ENCODE assay signal across 9 cellular contexts in the genomic region with DNA sequence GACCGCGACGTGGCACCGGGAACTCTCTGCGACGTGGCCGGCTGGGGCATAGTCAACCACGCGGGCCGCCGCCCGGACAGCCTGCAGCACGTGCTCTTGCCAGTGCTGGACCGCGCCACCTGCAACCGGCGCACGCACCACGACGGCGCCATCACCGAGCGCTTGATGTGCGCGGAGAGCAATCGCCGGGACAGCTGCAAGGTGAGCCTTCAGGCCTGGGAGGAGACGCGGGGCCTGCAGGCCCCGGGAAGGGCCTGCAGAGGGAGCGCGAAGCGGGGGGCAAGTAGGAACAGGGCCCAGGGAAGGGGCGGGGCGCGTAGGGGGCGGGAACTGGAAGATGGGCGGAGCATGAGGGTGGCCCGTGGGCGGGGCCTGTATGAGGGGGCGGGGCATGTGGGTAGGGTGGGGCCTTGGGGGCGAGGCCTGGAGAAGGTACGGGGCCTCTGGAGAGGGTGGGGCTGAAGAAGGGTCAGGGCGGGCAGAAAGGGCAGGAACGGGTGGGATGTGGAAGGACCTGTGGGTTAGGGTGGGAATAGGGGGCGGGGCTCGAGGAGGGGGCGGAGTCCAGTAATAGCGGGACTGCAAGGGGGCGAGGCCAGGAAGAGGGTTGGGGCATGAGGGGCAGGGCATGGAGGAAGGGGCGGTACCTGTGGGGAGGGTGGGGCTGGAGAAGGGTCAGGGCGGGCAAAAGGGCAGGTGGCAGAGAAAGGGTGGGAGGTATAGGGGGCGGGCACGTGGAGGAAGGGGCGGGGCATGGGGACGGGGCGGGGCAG. TPM values are rescaled to one million over a fixed set of nuclear protein-coding genes. Genes with fewer than 3 reads are reported as not detected.
DNase-seq lines count a peak whose midpoint lies in the region; ATAC-seq and TF ChIP-seq lines count a peak whose summit lies in the region.
"Had no signal": no experiment of that assay in that cellular context is flagged by ENCODE, and none has a peak within 500 bp of the region (broad histone marks: within the 10 kb centered on the region; RNA-seq: fewer than 3 reads in every experiment).

No MANE protein-coding gene starts in this region.

- H2BK120ac ChIP-seq in IMR-90 (ENCODE audit: low read depth, low read length), result no peak overlapping the region

- H3K9me1 ChIP-seq in IMR-90 (ENCODE audit: insufficient read depth, low read length), result no peaks in the 10 kb centered on the region

- H3K36me3 ChIP-seq in IMR-90 (ENCODE audit: control insufficient read depth, insufficient read depth, low read length), result no peaks in the 10 kb centered on the region
- H3K36me3 ChIP-seq in adrenal gland (replicated peaks in 1 of 2), result no peaks in the 10 kb centered on the region
- H3K36me3 ChIP-seq in naive thymus-derived CD4-positive, alpha-beta T cell (ENCODE audit: control insufficient read depth in 2 of 3, insufficient read depth in 3 of 3, low read length in 3 of 3), result no peaks in the 10 kb centered on the region
- H3K36me3 ChIP-seq in upper lobe of right lung, result no peaks in the 10 kb centered on the region

- no peak for TF ChIP-seq RAD21 in IMR-90 (IDR thresholded peaks at IDR 0.05; ENCODE audit: low read length)

- no peak overlapping the region for H2BK5ac ChIP-seq in IMR-90 (ENCODE audit: low read depth, low read length, poor library complexity, severe bottlenecking)

- H3K4me3 ChIP-seq in IMR-90 (ENCODE audit: insufficient read depth, low read depth, low read length) (no peak overlapping the region), adrenal gland (no peak overlapping the region), upper lobe of right lung (no peak overlapping the region)
- no peak overlapping the region for H3K4me3 ChIP-seq in naive thymus-derived CD4-positive, alpha-beta T cell (ENCODE audit: low read length)

- H3K56ac ChIP-seq in IMR-90 (ENCODE audit: extremely low read depth, insufficient read depth, low read length), result no peak overlapping the region

- dilution Hi-C loops in IMR-90 (cut with HindIII; ENCODE audit: low sequenced_read_pairs, unreplicated experiment), result no loop called here

- H4K5ac ChIP-seq in IMR-90 (ENCODE audit: low read depth, low read length), result no peak overlapping the region

- peaks cover 3% of the 10 kb centered on the region; the same call in 1 of the 2 replicates for H3K4me1 ChIP-seq in IMR-90 (ENCODE audit: control insufficient read depth, insufficient read depth, low read length)
- H3K4me1 ChIP-seq in adrenal gland (replicated peaks in 1 of 2), result peaks cover 6 to 9% of the 10 kb centered on the region in 2 donors
- peaks cover 14 to 23% of the 10 kb centered on the region in 2 donors for H3K4me1 ChIP-seq in naive thymus-derived CD4-positive, alpha-beta T cell (ENCODE audit: control insufficient read depth in 2 of 2, insufficient read depth in 2 of 2, low read length in 2 of 2)
- peaks cover 15% of the 10 kb centered on the region for H3K4me1 ChIP-seq in upper lobe of right lung

- no peak overlapping the region for H4K8ac ChIP-seq in IMR-90 (ENCODE audit: low read depth in 2 of 2, low read length in 2 of 2)

- H3K27me3 ChIP-seq in CD4-positive, alpha-beta T cell (ENCODE audit: control insufficient read depth, insufficient read depth, low read length), result peaks cover 16% of the 10 kb centered on the region
- H3K27me3 ChIP-seq in IMR-90 (ENCODE audit: control insufficient read depth, insufficient read depth, low read length) (no peaks in the 10 kb centered on the region), adrenal gland (peaks cover 9% of the 10 kb centered on the region), upper lobe of right lung (no peaks in the 10 kb centered on the region)
- no peaks in the 10 kb centered on the region for H3K27me3 ChIP-seq in naive thymus-derived CD4-positive, alpha-beta T cell (ENCODE audit: control insufficient read depth in 2 of 2, insufficient read depth in 2 of 2, low read length in 2 of 2)

- H2AK9ac ChIP-seq in IMR-90 (replicated peaks; ENCODE audit: low read depth, low read length, poor library complexity), result peak overlapping the region; percentile 24

- H3K27ac Mint-ChIP-seq in CD4-positive, alpha-beta T cell, result peak overlapping the region; percentile 87
- peak overlapping the region in 4 of 9 donors; percentile 13 to 91 (median 76) for H3K27ac Mint-ChIP-seq in naive thymus-derived CD4-positive, alpha-beta T cell

- no TSS peak for BruUV-seq in IMR-90 (replicated peaks; lab: Mats Ljungman, UMichigan)

- H3K36me3 Mint-ChIP-seq in CD4-positive, alpha-beta T cell (ENCODE audit: low read depth), result no peaks in the 10 kb centered on the region
- H3K36me3 Mint-ChIP-seq in naive thymus-derived CD4-positive, alpha-beta T cell, result no peaks in the 10 kb centered on the region

- POLR2A ChIA-PET in CD4-positive, alpha-beta T cell (lab: Charles Lee), result interaction anchor here (1.0 to 2.8 kb wide), 8 partner anchors 17 to 377 kb away, joined by 3 to 40 read pairs (median 4); partner anchors contain the start of genes MED16, RNU6-9 and WDR18
- POLR2A ChIA-PET in IMR-90 (lab: Charles Lee; ENCODE audit: unreplicated experiment), result interaction anchor here (0.5 kb wide), 1 partner anchor 81 kb away, joined by 3 read pairs; no protein-coding TSS in a partner anchor
- POLR2A ChIA-PET in naive thymus-derived CD4-positive, alpha-beta T cell (lab: Charles Lee), result interaction anchor here (1.3 to 5.8 kb wide), 6 partner anchors 31 to 178 kb away, joined by 5 to 82 read pairs (median 18); partner anchors contain the start of genes ABCA7, KISS1R, MED16 and RNU6-9

- 35% methylated on average over 29 of the region's 57 CpGs; no CpG with 5 or more reads in 1 of the 2 experiments for WGBS in IMR-90 (ENCODE audit: extremely low coverage in 2 of 2, insufficient read length in 1 of 2), 2 experiments
- WGBS in adrenal gland, 4 donors, result 7 to 29% (median 14%) methylated on average over 7 to 57 of the region's 57 CpGs

- in situ Hi-C loops in IMR-90 (cut with MboI; ENCODE audit: low sequenced_read_pairs), result no loop called here

- CTCF ChIA-PET in CD4-positive, alpha-beta T cell (lab: Charles Lee), result interaction anchor here (0.5 to 2.4 kb wide), 2 partner anchors 32 to 58 kb away, joined by 3 to 52 read pairs; no protein-coding TSS in a partner anchor
- CTCF ChIA-PET in IMR-90 (lab: Yijun Ruan, JAX), result no interaction called here
- CTCF ChIA-PET in naive thymus-derived CD4-positive, alpha-beta T cell (lab: Charles Lee), result interaction anchor here (2.2 to 2.9 kb wide), 3 partner anchors 54 to 120 kb away, joined by 10 to 22 read pairs (median 18); partner anchors contain the start of gene KISS1R

- no peak overlapping the region for H3K4me2 ChIP-seq in IMR-90 (ENCODE audit: low read depth, low read length)

- no peak overlapping the region for H3K23ac ChIP-seq in IMR-90 (ENCODE audit: low read depth, low read length)

- H2AK5ac ChIP-seq in IMR-90 (ENCODE audit: low read depth, low read length), result 0 out of 2 replicates have a peak overlapping the region, but pooled peaks have one; percentile 16

- H3K9me3 ChIP-seq in CD4-positive, alpha-beta T cell (ENCODE audit: control insufficient read depth, low read length), result no peaks in the 10 kb centered on the region
- H3K9me3 ChIP-seq in IMR-90 (ENCODE audit: control insufficient read depth, insufficient read depth, low read length) (no peaks in the 10 kb centered on the region), adrenal gland (replicated peaks in 1 of 3) (no peaks in the 10 kb centered on the region), upper lobe of right lung (no peaks in the 10 kb centered on the region)
- no peaks in the 10 kb centered on the region for H3K9me3 ChIP-seq in naive thymus-derived CD4-positive, alpha-beta T cell (ENCODE audit: control insufficient read depth in 2 of 3, low read length in 3 of 3)

- H3K4ac ChIP-seq in IMR-90 (ENCODE audit: low read depth, low read length), result no peak overlapping the region

- no peak overlapping the region for H2BK15ac ChIP-seq in IMR-90 (ENCODE audit: low read depth, low read length)

- intact Hi-C loops in CD4-positive, alpha-beta T cell (cut with DNase I, micrococcal nuclease), result loop anchor here (2.0 to 5.0 kb wide), 3 partner anchors 31 to 120 kb away; partner anchors contain the start of genes MED16 (in 2 of the 2), RNU6-9 (in 2 of the 2) and WDR18 (in 1 of the 2)
- intact Hi-C loops in IMR-90 (cut with micrococcal nuclease) (loop anchor here (10.0 kb wide), 1 partner anchor 197 kb away; the partner anchor contains the start of gene RNF126), adrenal gland (cut with DNase I) (loop anchor here in 1 of 2 donors (5.0 kb wide), 1 partner anchor 55 kb away; the partner anchor contains the start of gene KISS1R), upper lobe of right lung (cut with DNase I) (no loop called here)
- intact Hi-C loops in naive thymus-derived CD4-positive, alpha-beta T cell (cut with micrococcal nuclease), result loop anchor here (1.0 to 10.0 kb wide), 15 partner anchors 10 to 383 kb away; partner anchors contain the start of genes MED16 (in 2 of the 2), PTBP1 (in 2 of the 2), RNU6-9 (in 2 of the 2) and ARHGAP45 (in 1 of the 2)

- no peak for TF ChIP-seq CTCF in CD4-positive, alpha-beta T cell (IDR thresholded peaks at IDR 0.05)
- no peak for TF ChIP-seq CTCF in IMR-90 (conservative IDR thresholded peaks at IDR 0.05; ENCODE audit: low read depth, low read length)
- TF ChIP-seq CTCF in adrenal gland (IDR thresholded peaks at IDR 0.05), result peak in 1 of 6 experiments; percentile 6
- peak; percentile 13 for TF ChIP-seq CTCF in upper lobe of right lung (IDR thresholded peaks at IDR 0.05)

- no peaks in the 10 kb centered on the region for H3K9me3 Mint-ChIP-seq in CD4-positive, alpha-beta T cell
- H3K9me3 Mint-ChIP-seq in naive thymus-derived CD4-positive, alpha-beta T cell, result peaks cover 0 to 2% (median 0%) of the 10 kb centered on the region in 11 donors

- no peak overlapping the region for H3K9ac ChIP-seq in IMR-90 (ENCODE audit: low read depth, low read length)

- ATAC-seq in CD4-positive, alpha-beta T cell (ENCODE audit: poor library complexity), result peak; percentile 38
- peak; percentile 24 for ATAC-seq in IMR-90 (ENCODE audit: low read depth)
- ATAC-seq in naive thymus-derived CD4-positive, alpha-beta T cell, result peak; percentile 58
- peak; percentile 60 for ATAC-seq in upper lobe of right lung

- H3K27me3 Mint-ChIP-seq in CD4-positive, alpha-beta T cell, result peaks cover 7% of the 10 kb centered on the region
- H3K27me3 Mint-ChIP-seq in naive thymus-derived CD4-positive, alpha-beta T cell, result peaks cover 0 to 18% (median 0%) of the 10 kb centered on the region in 5 donors

- H4K20me1 ChIP-seq in IMR-90 (ENCODE audit: insufficient read depth, low read length), result no peaks in the 10 kb centered on the region; the same call in 1 of the 2 replicates

- H3K18ac ChIP-seq in IMR-90 (ENCODE audit: low read depth, low read length), result no peak overlapping the region

- H3K4me3 Mint-ChIP-seq in CD4-positive, alpha-beta T cell, result peak overlapping the region; percentile 73
- H3K4me3 Mint-ChIP-seq in naive thymus-derived CD4-positive, alpha-beta T cell, result peak overlapping the region in 5 of 10 donors; percentile 6 to 78 (median 71)

- H3K79me1 ChIP-seq in IMR-90 (ENCODE audit: low read depth in 1 of 2, low read length in 2 of 2), result no peaks in the 10 kb centered on the region

- H3K27ac ChIP-seq in CD4-positive, alpha-beta T cell (ENCODE audit: low read depth, low read length), result no peak overlapping the region
- no peak overlapping the region for H3K27ac ChIP-seq in IMR-90 (ENCODE audit: insufficient read depth, low read length)
- H3K27ac ChIP-seq in adrenal gland, result no peak overlapping the region
- H3K27ac ChIP-seq in naive thymus-derived CD4-positive, alpha-beta T cell (ENCODE audit: low read depth, low read length), result no peak overlapping the region
- no peak overlapping the region for H3K27ac ChIP-seq in upper lobe of right lung

- H2BK20ac ChIP-seq in IMR-90 (ENCODE audit: low read depth, low read length), result no peak overlapping the region

- H2AFZ ChIP-seq in IMR-90 (replicated peaks; ENCODE audit: low read length, poor library complexity), result peak overlapping the region; percentile 63

- H3K14ac ChIP-seq in IMR-90 (replicated peaks; ENCODE audit: low read depth, low read length), result no peak overlapping the region

- H3K4me1 Mint-ChIP-seq in CD4-positive, alpha-beta T cell (ENCODE audit: low read depth), result peaks cover 26% of the 10 kb centered on the region
- peaks cover 0 to 23% (median 16%) of the 10 kb centered on the region in 7 donors for H3K4me1 Mint-ChIP-seq in naive thymus-derived CD4-positive, alpha-beta T cell

- peak; percentile 40 to 71 (median 63) for DNase-seq in CD4-positive, alpha-beta T cell
- DNase-seq in IMR-90 (no peak), T-helper 22 cell (ENCODE audit: low read depth) (peak; percentile 57), adrenal gland (peak in 6 of 7 donors; percentile 45 to 85 (median 64)), upper lobe of right lung (peak; percentile 86), cortex of kidney (lab: John Stamatoyannopoulos, UW) (no peak), NCI-H2227 (lab: John Stamatoyannopoulos, UW; ENCODE audit: unreplicated experiment) (no peak)
- DNase-seq in naive thymus-derived CD4-positive, alpha-beta T cell, result peak; percentile 35 to 72 (median 58)

- TF ChIP-seq POLR2A in IMR-90 (IDR thresholded peaks at IDR 0.05; ENCODE audit: low read depth, low read length), result no peak
- TF ChIP-seq POLR2A in adrenal gland (IDR thresholded peaks at IDR 0.05), result no peak

- H4K91ac ChIP-seq in IMR-90 (ENCODE audit: insufficient read depth, low read depth, low read length), result no peak overlapping the region

RNA-seq across cellular contexts. Expression of gene CFD, which starts 2.5 kb away (rescaled TPM):
- total RNA-seq in CD4-positive, alpha-beta T cell, result 1 to 10 TPM; 2.3 to 2.9 TPM
- total RNA-seq in IMR-90 (2012; rRNA removed), result 1.1 and 1.4 TPM in 2 replicates
- 2.8 and 3.8 TPM in 2 replicates for polyA plus RNA-seq in IMR-90 (2012; rRNA removed)
- 5.2 and 11.5 TPM in 2 replicates for polyA plus RNA-seq in IMR-90 (2012; cell fraction: cytosol; rRNA removed)
- 1.6 and 5.5 TPM in 2 replicates for polyA plus RNA-seq in IMR-90 (2012; cell fraction: nucleus; rRNA removed; ENCODE audit: low replicate concordance)
- total RNA-seq in adrenal gland, result 100 to 1,000 TPM in 3 of 8 donors, 10 to 100 TPM in 5; 15.8 to 176 (median 69.2) TPM
- 100 to 1,000 TPM in 1 of 3 donors, 10 to 100 TPM in 1, under 1 TPM in 1; 0.92 to 466 (median 47.8) TPM for polyA plus RNA-seq in adrenal gland
- total RNA-seq in naive thymus-derived CD4-positive, alpha-beta T cell, result 10 to 100 TPM in 2 of 5 experiments, 1 to 10 TPM in 3; 1.3 to 58.0 (median 2.1) TPM
- polyA plus RNA-seq in naive thymus-derived CD4-positive, alpha-beta T cell, result 1 to 10 TPM; 4.9 to 8.0 TPM
- 153 TPM for total RNA-seq in upper lobe of right lung

RNA-seq across cellular contexts. Expression of gene ELANE, which starts 9.8 kb away (rescaled TPM):
- total RNA-seq in CD4-positive, alpha-beta T cell, result not detected
- total RNA-seq in IMR-90 (2012; rRNA removed) (not detected in 2 replicates), adrenal gland (1 to 10 TPM in 2 of 8 donors, under 1 TPM in 2, not detected in 4; 0.48 to 2.2 (median 1.1) TPM), upper lobe of right lung (0.52 TPM)
- polyA plus RNA-seq in IMR-90 (2012; rRNA removed) (0.24 and 0.27 TPM in 2 replicates), adrenal gland (1 to 10 TPM in 2 of 3 donors, not detected in 1; 3.3 to 3.4 TPM)
- 0.10 and 0.21 TPM in 2 replicates for polyA plus RNA-seq in IMR-90 (2012; cell fraction: cytosol; rRNA removed)
- polyA plus RNA-seq in IMR-90 (2012; cell fraction: nucleus; rRNA removed; ENCODE audit: low replicate concordance), result 1.5 and 1.6 TPM in 2 replicates
- total RNA-seq in naive thymus-derived CD4-positive, alpha-beta T cell, result 1 to 10 TPM in 1 of 5 experiments, not detected in 4; 4.9 TPM
- polyA plus RNA-seq in naive thymus-derived CD4-positive, alpha-beta T cell, result not detected

RNA-seq across cellular contexts. Expression of gene PRTN3, which starts 21.1 kb away (rescaled TPM):
- total RNA-seq in CD4-positive, alpha-beta T cell, result not detected
- not detected in 2 replicates for total RNA-seq in IMR-90 (2012; rRNA removed)
- not detected in 2 replicates for polyA plus RNA-seq in IMR-90 (2012; rRNA removed)
- not detected in 2 replicates for polyA plus RNA-seq in IMR-90 (2012; cell fraction: cytosol; rRNA removed)
- polyA plus RNA-seq in IMR-90 (2012; cell fraction: nucleus; rRNA removed; ENCODE audit: low replicate concordance), result not detected in 2 replicates
- total RNA-seq in adrenal gland, result under 1 TPM in 1 of 8 donors, not detected in 7; 0.32 TPM
- polyA plus RNA-seq in adrenal gland, result under 1 TPM in 2 of 3 donors, not detected in 1; 0.20 to 0.40 TPM
- 1 to 10 TPM in 1 of 5 experiments, not detected in 4; 2.7 TPM for total RNA-seq in naive thymus-derived CD4-positive, alpha-beta T cell
- polyA plus RNA-seq in naive thymus-derived CD4-positive, alpha-beta T cell, result not detected
- not detected for total RNA-seq in upper lobe of right lung
- total RNA-seq: fibroblast of lung had no signal
- polyA plus RNA-seq: fibroblast of lung had no signal

RNA-seq across cellular contexts. Expression of gene MED16, which starts 31.0 kb away (rescaled TPM):
- total RNA-seq in CD4-positive, alpha-beta T cell, result 10 to 100 TPM; 25.8 to 30.1 TPM
- 8.1 and 15.3 TPM in 2 replicates for total RNA-seq in IMR-90 (2012; rRNA removed)
- polyA plus RNA-seq in IMR-90 (2012; rRNA removed), result 40.2 and 49.0 TPM in 2 replicates
- 38.6 and 59.2 TPM in 2 replicates for polyA plus RNA-seq in IMR-90 (2012; cell fraction: cytosol; rRNA removed)
- 38.3 and 110 TPM in 2 replicates for polyA plus RNA-seq in IMR-90 (2012; cell fraction: nucleus; rRNA removed; ENCODE audit: low replicate concordance)
- 100 to 1,000 TPM in 1 of 8 donors, 10 to 100 TPM in 7; 46.1 to 101 (median 62.6) TPM for total RNA-seq in adrenal gland
- polyA plus RNA-seq in adrenal gland, result 100 to 1,000 TPM in 2 of 3 donors, 1 to 10 TPM in 1; 5.3 to 139 (median 127) TPM
- 10 to 100 TPM; 47.5 to 78.2 (median 67.6) TPM for total RNA-seq in naive thymus-derived CD4-positive, alpha-beta T cell
- 100 to 1,000 TPM in 1 of 2 donors, 10 to 100 TPM in 1; 65.7 to 142 TPM for polyA plus RNA-seq in naive thymus-derived CD4-positive, alpha-beta T cell
- total RNA-seq in upper lobe of right lung, result 51.8 TPM

RNA-seq across cellular contexts. Expression of gene RNU6-9, which starts 31.3 kb away (rescaled TPM):
- not detected for total RNA-seq in CD4-positive, alpha-beta T cell
- not detected in 2 replicates for total RNA-seq in IMR-90 (2012; rRNA removed)
- polyA plus RNA-seq in IMR-90 (2012; rRNA removed), result not detected in 2 replicates
- not detected in 2 replicates for polyA plus RNA-seq in IMR-90 (2012; cell fraction: cytosol; rRNA removed)
- polyA plus RNA-seq in IMR-90 (2012; cell fraction: nucleus; rRNA removed; ENCODE audit: low replicate concordance), result not detected in 2 replicates
- total RNA-seq in adrenal gland, result not detected
- not detected for polyA plus RNA-seq in adrenal gland
- not detected for total RNA-seq in naive thymus-derived CD4-positive, alpha-beta T cell
- not detected for polyA plus RNA-seq in naive thymus-derived CD4-positive, alpha-beta T cell
- total RNA-seq in upper lobe of right lung, result not detected
- total RNA-seq: fibroblast of lung had no signal
- polyA plus RNA-seq: fibroblast of lung had no signal

Comparison
In these comparisons a context has a peak if more than half of its experiments do, and no peak if none do; other contexts are left out.
1. DNase-seq: peak in CD4-positive, alpha-beta T cell (10 of 10), T-helper 22 cell (single experiment), adrenal gland (6 of 7), naive thymus-derived CD4-positive, alpha-beta T cell (9 of 9) and upper lobe of right lung (single experiment); none in IMR-90 (single experiment), cortex of kidney (single experiment) and NCI-H2227 (single experiment).
2. Peak in every context shown above with its lines, with median percentiles within 50 percentile points of each other: ATAC-seq.